In the genomic region with DNA sequence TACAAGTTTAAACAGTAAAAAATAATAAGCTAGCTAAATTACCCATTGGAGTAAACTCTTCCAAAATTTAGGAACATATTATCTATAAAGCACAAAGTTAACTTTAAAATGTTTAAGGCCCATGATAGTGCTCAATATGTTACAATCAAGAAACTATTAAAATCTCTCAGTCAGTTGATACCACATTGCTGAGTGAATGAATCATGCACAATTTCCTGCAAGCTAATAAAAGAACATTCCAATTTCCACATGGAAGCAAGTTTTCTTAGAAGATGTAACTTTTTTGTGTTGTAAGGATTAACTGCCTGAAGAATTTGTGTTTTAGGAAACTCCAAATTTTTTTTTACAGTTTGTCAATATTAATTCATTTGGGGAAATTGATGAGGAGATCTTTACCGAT, we compare ENCODE assay signal across 1 cellular context.
TF ChIP-seq lines count a peak whose summit lies in the region.

No MANE protein-coding gene starts in this region.

TF ChIP-seq in GM23338, 12 proteins besides CTCF, POLR2A, EP300 and RAD21 (continued from another document):
- TF ChIP-seq, protein P1, sequence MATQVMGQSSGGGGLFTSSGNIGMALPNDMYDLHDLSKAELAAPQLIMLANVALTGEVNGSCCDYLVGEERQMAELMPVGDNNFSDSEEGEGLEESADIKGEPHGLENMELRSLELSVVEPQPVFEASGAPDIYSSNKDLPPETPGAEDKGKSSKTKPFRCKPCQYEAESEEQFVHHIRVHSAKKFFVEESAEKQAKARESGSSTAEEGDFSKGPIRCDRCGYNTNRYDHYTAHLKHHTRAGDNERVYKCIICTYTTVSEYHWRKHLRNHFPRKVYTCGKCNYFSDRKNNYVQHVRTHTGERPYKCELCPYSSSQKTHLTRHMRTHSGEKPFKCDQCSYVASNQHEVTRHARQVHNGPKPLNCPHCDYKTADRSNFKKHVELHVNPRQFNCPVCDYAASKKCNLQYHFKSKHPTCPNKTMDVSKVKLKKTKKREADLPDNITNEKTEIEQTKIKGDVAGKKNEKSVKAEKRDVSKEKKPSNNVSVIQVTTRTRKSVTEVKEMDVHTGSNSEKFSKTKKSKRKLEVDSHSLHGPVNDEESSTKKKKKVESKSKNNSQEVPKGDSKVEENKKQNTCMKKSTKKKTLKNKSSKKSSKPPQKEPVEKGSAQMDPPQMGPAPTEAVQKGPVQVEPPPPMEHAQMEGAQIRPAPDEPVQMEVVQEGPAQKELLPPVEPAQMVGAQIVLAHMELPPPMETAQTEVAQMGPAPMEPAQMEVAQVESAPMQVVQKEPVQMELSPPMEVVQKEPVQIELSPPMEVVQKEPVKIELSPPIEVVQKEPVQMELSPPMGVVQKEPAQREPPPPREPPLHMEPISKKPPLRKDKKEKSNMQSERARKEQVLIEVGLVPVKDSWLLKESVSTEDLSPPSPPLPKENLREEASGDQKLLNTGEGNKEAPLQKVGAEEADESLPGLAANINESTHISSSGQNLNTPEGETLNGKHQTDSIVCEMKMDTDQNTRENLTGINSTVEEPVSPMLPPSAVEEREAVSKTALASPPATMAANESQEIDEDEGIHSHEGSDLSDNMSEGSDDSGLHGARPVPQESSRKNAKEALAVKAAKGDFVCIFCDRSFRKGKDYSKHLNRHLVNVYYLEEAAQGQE (IDR thresholded peaks at IDR 0.05; ENCODE audit: unreplicated experiment) = no peak
- TF ChIP-seq JUNB (IDR thresholded peaks at IDR 0.05; ENCODE audit: unreplicated experiment) (no peak), ZNF331 (CRISPR knock-in tag; IDR thresholded peaks at IDR 0.05; ENCODE audit: low read depth) (no peak), STAT1 (IDR thresholded peaks at IDR 0.05; ENCODE audit: unreplicated experiment) (no peak)
